Comparison of ENCODE assay signal across 34 cellular contexts in genomic region chr3:3020209-3020608, GRCh38.
"Had no signal": no experiment of that assay in that cellular context is flagged by ENCODE, and none has a peak within 500 bp of the region (broad histone marks: within the 10 kb centered on the region; RNA-seq: fewer than 3 reads in every experiment).

No MANE protein-coding gene starts in this region.

- H3K4me1 Mint-ChIP-seq: activated CD4-positive, alpha-beta memory T cell treated with anti-CD3 and anti-CD28 coated beads, Interleukin-2, amount 10 ng/mL, durations not matched to agents 7 days and 5 days; activated CD4-positive, alpha-beta T cell treated with anti-CD3 and anti-CD28 coated beads for 36 hours; activated CD4-positive, alpha-beta T cell treated with anti-CD3 and anti-CD28 coated beads, Interleukin-2, amount 10 ng/mL, durations not matched to agents 7 days and 5 days; activated CD8-positive, alpha-beta memory T cell treated with anti-CD3 and anti-CD28 coated beads, Interleukin-2, amount 10 ng/mL, durations not matched to agents 7 days and 5 days; activated naive CD8-positive, alpha-beta T cell treated with anti-CD3 and anti-CD28 coated beads for 36 hours had no signal

- H3K36me3 Mint-ChIP-seq: activated CD8-positive, alpha-beta memory T cell treated with anti-CD3 and anti-CD28 coated beads, Interleukin-2, amount 10 ng/mL, durations not matched to agents 7 days and 5 days; activated naive CD4-positive, alpha-beta T cell treated with anti-CD3 and anti-CD28 coated beads, Interleukin-2, amount 50 U/mL, for 72 hours; activated naive CD8-positive, alpha-beta T cell treated with anti-CD3 and anti-CD28 coated beads for 36 hours had no signal

- H3K4me3 ChIP-seq: adrenal gland, body of pancreas, breast epithelium had no signal

- H3K27ac ChIP-seq: adrenal gland, body of pancreas, brain microvascular endothelial cell, breast epithelium, VCaP had no signal

- H3K36me3 ChIP-seq: adrenal gland, brain microvascular endothelial cell, breast epithelium had no signal

- H3K4me3 Mint-ChIP-seq: activated CD4-positive, alpha-beta memory T cell treated with anti-CD3 and anti-CD28 coated beads, Interleukin-2, amount 10 ng/mL, durations not matched to agents 7 days and 5 days; activated CD4-positive, alpha-beta T cell treated with anti-CD3 and anti-CD28 coated beads for 36 hours; activated CD4-positive, alpha-beta T cell treated with anti-CD3 and anti-CD28 coated beads, Interleukin-2, amount 10 ng/mL, durations not matched to agents 7 days and 5 days; activated CD8-positive, alpha-beta memory T cell treated with anti-CD3 and anti-CD28 coated beads, Interleukin-2, amount 10 ng/mL, durations not matched to agents 7 days and 5 days; activated CD8-positive, alpha-beta T cell treated with anti-CD3 and anti-CD28 coated beads, Interleukin-2, amount 10 ng/mL, durations not matched to agents 7 days and 5 days; activated naive CD4-positive, alpha-beta T cell treated with anti-CD3 and anti-CD28 coated beads for 36 hours; activated naive CD8-positive, alpha-beta T cell treated with anti-CD3 and anti-CD28 coated beads for 36 hours; activated T-cell treated with anti-CD3 and anti-CD28 coated beads, Interleukin-2, amount 50 U/mL, for 24 hours; T-helper 1 cell treated with Interleukin-12 subunit alpha and Interleukin-12 subunit beta and Interleukin-4 antibody, amounts not matched to agents 30 μg/mL and 1 μg/mL, for 36 hours; T-helper 2 cell treated with Interferon-gamma antibody and Interleukin-4, amounts not matched to agents 5 μg/mL and 100 μg/mL, for 36 hours had no signal

- H3K27ac Mint-ChIP-seq: activated CD4-positive, alpha-beta memory T cell treated with anti-CD3 and anti-CD28 coated beads, Interleukin-2, amount 10 ng/mL, durations not matched to agents 7 days and 5 days; activated CD4-positive, alpha-beta T cell treated with anti-CD3 and anti-CD28 coated beads for 36 hours; activated CD4-positive, alpha-beta T cell treated with anti-CD3 and anti-CD28 coated beads, Interleukin-2, amount 10 ng/mL, durations not matched to agents 7 days and 5 days; activated CD8-positive, alpha-beta memory T cell treated with anti-CD3 and anti-CD28 coated beads, Interleukin-2, amount 10 ng/mL, durations not matched to agents 7 days and 5 days; activated CD8-positive, alpha-beta T cell treated with anti-CD3 and anti-CD28 coated beads, Interleukin-2, amount 10 ng/mL, durations not matched to agents 7 days and 5 days; activated naive CD4-positive, alpha-beta T cell treated with anti-CD3 and anti-CD28 coated beads for 36 hours; activated naive CD4-positive, alpha-beta T cell treated with anti-CD3 and anti-CD28 coated beads, Interleukin-2, amount 50 U/mL, for 72 hours; activated naive CD8-positive, alpha-beta T cell treated with anti-CD3 and anti-CD28 coated beads for 36 hours; activated T-cell treated with anti-CD3 and anti-CD28 coated beads, Interleukin-2, amount 50 U/mL, for 24 hours; activated T-helper 2 cell treated with anti-CD3 and anti-CD28 coated beads, Interferon-gamma antibody, Interleukin-2, Interleukin-4, amounts not matched to agents 10 μg/mL and 5 μg/mL and 100 μg/mL, durations not matched to agents 14 hours and 24 hours and 36 hours; T-helper 1 cell treated with Interleukin-12 subunit alpha and Interleukin-12 subunit beta and Interleukin-4 antibody, amounts not matched to agents 30 μg/mL and 1 μg/mL, for 36 hours; T-helper 2 cell treated with Interferon-gamma antibody and Interleukin-4, amounts not matched to agents 5 μg/mL and 100 μg/mL, for 36 hours had no signal

- ATAC-seq: activated CD4-positive, alpha-beta T cell treated with anti-CD3 and anti-CD28 coated beads for 36 hours; activated CD4-positive, CD25-positive, alpha-beta regulatory T cell treated with anti-CD3 and anti-CD28 coated beads, Interleukin-2, amount 50 U/mL, for 24 hours; activated CD8-positive, alpha-beta memory T cell treated with anti-CD3 and anti-CD28 coated beads, Interleukin-2, amount 10 ng/mL, durations not matched to agents 7 days and 5 days; activated CD8-positive, alpha-beta T cell treated with anti-CD3 and anti-CD28 coated beads, Interleukin-2, amount 10 ng/mL, durations not matched to agents 7 days and 5 days; activated naive CD4-positive, alpha-beta T cell treated with anti-CD3 and anti-CD28 coated beads, Interleukin-2, amount 50 U/mL, for 72 hours; body of pancreas had no signal

- H3K9me3 ChIP-seq: adrenal gland, body of pancreas, breast epithelium had no signal

- H3K4me1 ChIP-seq: adrenal gland, breast epithelium had no signal

- DNase-seq: activated CD4-positive, alpha-beta memory T cell treated with anti-CD3 and anti-CD28 coated beads, Interleukin-2, amount 10 ng/mL, durations not matched to agents 7 days and 5 days; activated CD4-positive, alpha-beta T cell treated with anti-CD3 and anti-CD28 coated beads for 1 hour; activated CD4-positive, alpha-beta T cell treated with anti-CD3 and anti-CD28 coated beads for 36 hours; activated CD4-positive, alpha-beta T cell treated with anti-CD3 and anti-CD28 coated beads for 48 hours; activated CD4-positive, alpha-beta T cell treated with anti-CD3 and anti-CD28 coated beads, Interleukin-2, amount 10 ng/mL, durations not matched to agents 7 days and 5 days; activated CD4-positive, alpha-beta T cell treated with anti-CD3 and anti-CD28 coated beads, Interleukin-2, amount 50 U/mL, for 48 hours; activated CD4-positive, CD25-positive, alpha-beta regulatory T cell; activated CD8-positive, alpha-beta memory T cell treated with anti-CD3 and anti-CD28 coated beads for 24 hours; activated CD8-positive, alpha-beta memory T cell treated with anti-CD3 and anti-CD28 coated beads, Interleukin-2, amount 10 ng/mL, durations not matched to agents 7 days and 5 days; activated CD8-positive, alpha-beta memory T cell treated with anti-CD3 and anti-CD28 coated beads, Interleukin-2, amount 50 U/mL, for 48 hours; activated CD8-positive, alpha-beta T cell treated with anti-CD3 and anti-CD28 coated beads, Interleukin-2, amount 10 ng/mL, durations not matched to agents 7 days and 5 days; activated effector memory CD4-positive, alpha-beta T cell treated with Interleukin-2 at 50 U/mL for 16 hours; activated gamma-delta T cell; activated naive CD4-positive, alpha-beta T cell treated with anti-CD3 and anti-CD28 coated beads for 36 hours; activated naive CD4-positive, alpha-beta T cell treated with anti-CD3 and anti-CD28 coated beads, Interleukin-2, amount 50 U/mL, for 16 hours; activated naive CD8-positive, alpha-beta T cell treated with anti-CD3 and anti-CD28 coated beads for 36 hours; activated T-cell treated with anti-CD3 and anti-CD28 coated beads, Interleukin-2, amount 50 U/mL, for 24 hours; activated T-cell treated with anti-CD3 and anti-CD28 coated beads, Interleukin-2, amount 50 U/mL, for 48 hours; adrenal gland; amniotic stem cell; aorta; body of pancreas; brain microvascular endothelial cell; central memory CD4-positive, alpha-beta T cell; T-helper 1 cell; T-helper 2 cell; T-helper 9 cell had no signal

- H3K9me3 Mint-ChIP-seq: activated CD4-positive, alpha-beta memory T cell treated with anti-CD3 and anti-CD28 coated beads, Interleukin-2, amount 10 ng/mL, durations not matched to agents 7 days and 5 days; activated CD4-positive, alpha-beta T cell treated with anti-CD3 and anti-CD28 coated beads, Interleukin-2, amount 10 ng/mL, durations not matched to agents 7 days and 5 days; activated naive CD4-positive, alpha-beta T cell treated with anti-CD3 and anti-CD28 coated beads for 36 hours; activated naive CD4-positive, alpha-beta T cell treated with anti-CD3 and anti-CD28 coated beads, Interleukin-2, amount 50 U/mL, for 72 hours; activated naive CD8-positive, alpha-beta T cell treated with anti-CD3 and anti-CD28 coated beads for 36 hours; activated T-cell treated with anti-CD3 and anti-CD28 coated beads, Interleukin-2, amount 50 U/mL, for 24 hours; activated T-helper 2 cell treated with anti-CD3 and anti-CD28 coated beads, Interferon-gamma antibody, Interleukin-2, Interleukin-4, amounts not matched to agents 10 μg/mL and 5 μg/mL and 100 μg/mL, durations not matched to agents 14 hours and 24 hours and 36 hours; T-helper 1 cell treated with Interleukin-12 subunit alpha and Interleukin-12 subunit beta and Interleukin-4 antibody, amounts not matched to agents 30 μg/mL and 1 μg/mL, for 36 hours; T-helper 2 cell treated with Interferon-gamma antibody and Interleukin-4, amounts not matched to agents 5 μg/mL and 100 μg/mL, for 36 hours had no signal

- H3K27me3 ChIP-seq: body of pancreas, brain microvascular endothelial cell, breast epithelium had no signal
